In genomic region chr10:75121322-75121721, GRCh38 we compare ENCODE assay signal across 18 cellular contexts.
"Had no signal": no experiment of that assay in that cellular context is flagged by ENCODE, and none has a peak within 500 bp of the region (broad histone marks: within the 10 kb centered on the region; RNA-seq: fewer than 3 reads in every experiment).

No MANE protein-coding gene starts in this region.

- H3K27me3 ChIP-seq: stomach had no signal

- FAIRE-seq: frontal cortex had no signal

- H3K27me3 Mint-ChIP-seq: activated CD4-positive, alpha-beta memory T cell treated with anti-CD3 and anti-CD28 coated beads for 36 hours; activated CD4-positive, alpha-beta T cell treated with anti-CD3 and anti-CD28 coated beads for 36 hours; activated naive CD8-positive, alpha-beta T cell; brain; central memory CD8-positive, alpha-beta T cell; memory B cell; naive thymus-derived CD8-positive, alpha-beta T cell had no signal

- ATAC-seq: activated CD4-positive, alpha-beta T cell treated with anti-CD3 and anti-CD28 coated beads for 36 hours; activated T-cell treated with anti-CD3 and anti-CD28 coated beads, Interleukin-2, amount 50 U/mL, for 4 hours; mucosa of descending colon; naive thymus-derived CD8-positive, alpha-beta T cell had no signal

- H3K4me3 Mint-ChIP-seq: activated CD4-positive, alpha-beta memory T cell treated with anti-CD3 and anti-CD28 coated beads for 36 hours; activated CD4-positive, alpha-beta T cell treated with anti-CD3 and anti-CD28 coated beads for 36 hours; activated naive CD8-positive, alpha-beta T cell; activated T-cell treated with anti-CD3 and anti-CD28 coated beads, Interleukin-2, amount 50 U/mL, for 4 hours; brain; central memory CD8-positive, alpha-beta T cell; memory B cell had no signal

- H3K4me3 ChIP-seq: mucosa of descending colon, smooth muscle cell, stomach had no signal

- H3K9me3 Mint-ChIP-seq: activated CD4-positive, alpha-beta memory T cell treated with anti-CD3 and anti-CD28 coated beads for 36 hours; activated T-cell treated with anti-CD3 and anti-CD28 coated beads, Interleukin-2, amount 50 U/mL, for 4 hours; central memory CD8-positive, alpha-beta T cell; memory B cell; naive thymus-derived CD8-positive, alpha-beta T cell had no signal

- DNase-seq: activated CD4-positive, alpha-beta memory T cell treated with anti-CD3 and anti-CD28 coated beads for 36 hours; activated CD4-positive, alpha-beta T cell treated with anti-CD3 and anti-CD28 coated beads for 36 hours; activated effector memory CD4-positive, alpha-beta T cell treated with anti-CD3 and anti-CD28 coated beads, Interleukin-2, amount 50 U/mL, for 16 hours; activated T-cell treated with anti-CD3 and anti-CD28 coated beads, Interleukin-2, amount 50 U/mL, for 4 hours; cortex of kidney; effector CD4-positive, alpha-beta T cell; islet precursor cell; mucosa of descending colon; naive thymus-derived CD8-positive, alpha-beta T cell; stimulated activated CD4-positive, alpha-beta T cell treated with anti-CD3 and anti-CD28 coated beads, Interleukin-4, amount 100 ng/mL, for 4 hours; stimulated activated CD8-positive, alpha-beta memory T cell treated with anti-CD3 and anti-CD28 coated beads, Interleukin-4, amount 100 ng/mL, for 48 hours; stomach had no signal

- H3K4me2 ChIP-seq: smooth muscle cell had no signal

- H3K9me3 ChIP-seq: mucosa of descending colon, stomach had no signal

- H3K27ac Mint-ChIP-seq: activated CD4-positive, alpha-beta memory T cell treated with anti-CD3 and anti-CD28 coated beads for 36 hours; activated CD4-positive, alpha-beta T cell treated with anti-CD3 and anti-CD28 coated beads for 36 hours; activated naive CD8-positive, alpha-beta T cell; brain had no signal
